ENCODE assay signal across 15 cellular contexts in genomic region chr6:33722103-33722646, GRCh38. TPM values are rescaled to one million over a fixed set of nuclear protein-coding genes. Genes with fewer than 3 reads are reported as not detected.
"Had no signal": no experiment of that assay in that cellular context is flagged by ENCODE, and none has a peak within 500 bp of the region (broad histone marks: within the 10 kb centered on the region; RNA-seq: fewer than 3 reads in every experiment).

No MANE protein-coding gene starts in this region.

- H3K36me3 ChIP-seq: neural progenitor cell had no signal

- DNase-seq: activated CD4-positive, alpha-beta T cell treated with anti-CD3 and anti-CD28 coated beads for 1 hour; activated CD4-positive, alpha-beta T cell treated with anti-CD3 and anti-CD28 coated beads, Interleukin-2, amount 50 U/mL, for 4 hours; activated naive CD4-positive, alpha-beta T cell; activated naive CD8-positive, alpha-beta T cell treated with anti-CD3 and anti-CD28 coated beads, Interleukin-2, amount 10 ng/mL, durations not matched to agents 7 days and 5 days; activated T-cell treated with anti-CD3 and anti-CD28 coated beads for 4 hours; midbrain; naive B cell; stimulated activated CD4-positive, alpha-beta T cell treated with anti-CD3 and anti-CD28 coated beads, Interleukin-15, amount 100 ng/mL, for 24 hours; stimulated activated CD4-positive, alpha-beta T cell treated with anti-CD3 and anti-CD28 coated beads, Interleukin-4, amount 100 ng/mL, for 24 hours; T-helper 1 cell had no signal

- H3K4me3 ChIP-seq: coronary artery, neural progenitor cell had no signal

- H3K27me3 ChIP-seq: neural progenitor cell had no signal

- H3K27ac ChIP-seq: coronary artery, neural progenitor cell had no signal

- H3K4me1 ChIP-seq: neural progenitor cell had no signal

- ATAC-seq: esophagus mucosa had no signal

- H3K9ac ChIP-seq: neural progenitor cell had no signal

RNA-seq across cellular contexts. Expression of gene IP6K3, which starts 24.5 kb away (rescaled TPM):
- total RNA-seq: activated naive CD8-positive, alpha-beta T cell treated with anti-CD3 and anti-CD28 coated beads, Interleukin-2, amount 10 ng/mL, durations not matched to agents 7 days and 5 days; lung microvascular endothelial cell; temporal lobe had no signal
